In genomic region chr6:155328539-155329459, GRCh38 we compare ENCODE assay signal across 12 cellular contexts. TPM values are rescaled to one million over a fixed set of nuclear protein-coding genes. Genes with fewer than 3 reads are reported as not detected.
A peak's percentile ranks its signal among the peaks of the same experiment; 100 is the strongest.
DNase-seq lines count a peak whose midpoint lies in the region; TF ChIP-seq lines count a peak whose summit lies in the region.
"Had no signal": no experiment of that assay in that cellular context is flagged by ENCODE, and none has a peak within 500 bp of the region (broad histone marks: within the 10 kb centered on the region; RNA-seq: fewer than 3 reads in every experiment).

No MANE protein-coding gene starts in this region.

- H3K27me3 ChIP-seq in colonic mucosa = no peaks in the 10 kb centered on the region

- no peaks in the 10 kb centered on the region for H3K36me3 ChIP-seq in colonic mucosa

- no peaks in the 10 kb centered on the region for H3K4me1 ChIP-seq in colonic mucosa

- peak; percentile 77 for DNase-seq in NCI-H510A treated with DMSO at 0.1 percent for 48 hours (lab: John Stamatoyannopoulos, UW)
- DNase-seq in NCI-H510A (lab: John Stamatoyannopoulos, UW) = no peak
- peak; percentile 33 for DNase-seq in NCI-H2029 treated with DMSO at 0.1 percent for 48 hours (lab: John Stamatoyannopoulos, UW)
- DNase-seq in colonic mucosa = peak; percentile 36
- peak; percentile 38 for DNase-seq in progenitor cell of endocrine pancreas (ENCODE audit: low spot score, unreplicated experiment)
- DNase-seq in activated gamma-delta T cell (lab: John Stamatoyannopoulos, UW) = no peak
- DNase-seq in activated CD4-positive, alpha-beta T cell treated with anti-CD3 and anti-CD28 coated beads, Interleukin-2, amount 10 ng/mL, durations not matched to agents 7 days and 5 days = no peak
- no peak for DNase-seq in NCI-H524 (lab: John Stamatoyannopoulos, UW)
- DNase-seq: ACHN, amniotic stem cell, DMS79, kidney had no signal

- H3K27ac Mint-ChIP-seq in progenitor cell of endocrine pancreas = peak overlapping the region; percentile 91
- H3K27ac Mint-ChIP-seq in activated CD4-positive, alpha-beta T cell treated with anti-CD3 and anti-CD28 coated beads, Interleukin-2, amount 10 ng/mL, durations not matched to agents 7 days and 5 days = no peak overlapping the region

- CTCF ChIA-PET in activated CD4-positive, alpha-beta T cell treated with anti-CD3 and anti-CD28 coated beads, Interleukin-2, amount 10 ng/mL, durations not matched to agents 7 days and 5 days (lab: Charles Lee) = interaction anchor here (0.6 to 3.2 kb wide), 4 partner anchors 12 to 1068 kb away, joined by 3 to 11 read pairs (median 4); no protein-coding TSS in a partner anchor

- peak overlapping the region; percentile 54 for H3K4me3 Mint-ChIP-seq in progenitor cell of endocrine pancreas (ENCODE audit: low read depth)
- no peak overlapping the region for H3K4me3 Mint-ChIP-seq in activated CD4-positive, alpha-beta T cell treated with anti-CD3 and anti-CD28 coated beads, Interleukin-2, amount 10 ng/mL, durations not matched to agents 7 days and 5 days

- H3K36me3 Mint-ChIP-seq in progenitor cell of endocrine pancreas (ENCODE audit: insufficient read depth) = no peaks in the 10 kb centered on the region
- no peaks in the 10 kb centered on the region for H3K36me3 Mint-ChIP-seq in activated CD4-positive, alpha-beta T cell treated with anti-CD3 and anti-CD28 coated beads, Interleukin-2, amount 10 ng/mL, durations not matched to agents 7 days and 5 days (ENCODE audit: low read depth)

- TF ChIP-seq CTCF in colonic mucosa (IDR thresholded peaks at IDR 0.05) (no peak), progenitor cell of endocrine pancreas (IDR thresholded peaks at IDR 0.05; ENCODE audit: unreplicated experiment) (no peak)

- peaks cover 30% of the 10 kb centered on the region for H3K4me1 Mint-ChIP-seq in progenitor cell of endocrine pancreas (ENCODE audit: low read depth)
- peaks cover 29% of the 10 kb centered on the region for H3K4me1 Mint-ChIP-seq in activated CD4-positive, alpha-beta T cell treated with anti-CD3 and anti-CD28 coated beads, Interleukin-2, amount 10 ng/mL, durations not matched to agents 7 days and 5 days

- H3K9ac ChIP-seq in colonic mucosa (ENCODE audit: low read depth in 2 of 2, low read length in 2 of 2) = no peak overlapping the region

- no peak overlapping the region for H3K27ac ChIP-seq in colonic mucosa

- intact Hi-C loops in colonic mucosa (cut with DNase I) = loop anchor here (5.0 kb wide), 1 partner anchor 204 kb away; no protein-coding TSS in a partner anchor

- H3K9me3 Mint-ChIP-seq in progenitor cell of endocrine pancreas (ENCODE audit: low read depth) = peaks cover 3% of the 10 kb centered on the region
- no peaks in the 10 kb centered on the region for H3K9me3 Mint-ChIP-seq in activated CD4-positive, alpha-beta T cell treated with anti-CD3 and anti-CD28 coated beads, Interleukin-2, amount 10 ng/mL, durations not matched to agents 7 days and 5 days

- no peaks in the 10 kb centered on the region for H3K27me3 Mint-ChIP-seq in progenitor cell of endocrine pancreas
- H3K27me3 Mint-ChIP-seq in activated CD4-positive, alpha-beta T cell treated with anti-CD3 and anti-CD28 coated beads, Interleukin-2, amount 10 ng/mL, durations not matched to agents 7 days and 5 days = no peaks in the 10 kb centered on the region

- H3K9me3 ChIP-seq in colonic mucosa = no peaks in the 10 kb centered on the region

- POLR2A ChIA-PET in activated CD4-positive, alpha-beta T cell treated with anti-CD3 and anti-CD28 coated beads, Interleukin-2, amount 10 ng/mL, durations not matched to agents 7 days and 5 days (lab: Charles Lee) = interaction anchor here (0.5 kb wide), 1 partner anchor 175 kb away, joined by 6 read pairs; no protein-coding TSS in a partner anchor

- no peak overlapping the region for H3K4me3 ChIP-seq in colonic mucosa

RNA-seq across cellular contexts. Expression of gene TFB1M, which starts 14.5 kb away (rescaled TPM):
- total RNA-seq in colonic mucosa = 10 to 100 TPM; 17.8 to 27.9 TPM
- 33.2 and 37.4 TPM in 2 replicates for total RNA-seq in progenitor cell of endocrine pancreas
- total RNA-seq in activated CD4-positive, alpha-beta T cell treated with anti-CD3 and anti-CD28 coated beads, Interleukin-2, amount 10 ng/mL, durations not matched to agents 7 days and 5 days = 10 to 100 TPM; 25.8 to 26.5 TPM

Comparison
In these comparisons a context has a peak if more than half of its experiments do, and no peak if none do; other contexts are left out.
1. DNase-seq: peak in NCI-H510A treated with DMSO at 0.1 percent for 48 hours (single experiment), NCI-H2029 treated with DMSO at 0.1 percent for 48 hours (single experiment), colonic mucosa (single experiment) and progenitor cell of endocrine pancreas (single experiment); none in NCI-H510A (single experiment), activated gamma-delta T cell (single experiment), activated CD4-positive, alpha-beta T cell treated with anti-CD3 and anti-CD28 coated beads, Interleukin-2, amount 10 ng/mL, durations not matched to agents 7 days and 5 days (single experiment) and NCI-H524 (0 of 2).